ENCODE assay signal across 8 cellular contexts in the genomic region with DNA sequence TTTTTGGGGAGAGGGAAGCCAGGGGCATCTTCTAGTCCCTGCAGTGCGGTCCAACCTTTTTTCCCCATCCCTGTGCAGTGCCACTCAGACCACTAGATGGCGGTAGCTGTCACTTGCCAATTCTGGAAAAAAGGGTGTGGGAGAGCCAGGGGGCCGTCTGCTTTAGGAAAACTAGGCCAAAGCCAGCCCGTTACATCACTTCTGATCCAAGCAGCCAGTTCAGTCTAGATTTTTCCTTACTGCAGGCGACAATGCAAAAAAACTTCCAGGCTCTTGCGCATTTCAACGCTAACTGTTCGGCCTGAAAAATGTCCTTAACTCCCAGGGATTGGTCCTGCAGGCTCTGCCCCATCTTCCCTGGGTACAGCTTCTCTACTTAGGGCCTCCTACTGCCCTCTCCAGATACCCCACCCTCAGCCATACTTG.
DNase-seq lines count a peak whose midpoint lies in the region; ATAC-seq and TF ChIP-seq lines count a peak whose summit lies in the region.

No MANE protein-coding gene starts in this region.

- TF ChIP-seq CTCF in heart right ventricle (IDR thresholded peaks at IDR 0.05), result peak; percentile 79 to 95 (median 92)
- TF ChIP-seq CTCF in psoas muscle (IDR thresholded peaks at IDR 0.05), result peak; percentile 81

- H3K4me1 ChIP-seq in heart right ventricle (peaks cover 0 to 11% (median 0%) of the 10 kb centered on the region in 9 donors), psoas muscle (no peaks in the 10 kb centered on the region)

- H3K9me3 ChIP-seq in heart right ventricle (peaks cover 0 to 17% (median 0%) of the 10 kb centered on the region in 11 donors), psoas muscle (no peaks in the 10 kb centered on the region)

- H3K27me3 ChIP-seq in heart right ventricle, result peaks cover 0 to 8% (median 3%) of the 10 kb centered on the region in 7 donors
- H3K27me3 ChIP-seq in psoas muscle (ENCODE audit: insufficient read depth in 3 of 3, low read length in 2 of 3), result peaks cover 0 to 4% (median 2%) of the 10 kb centered on the region in 3 donors

- DNase-seq in Daoy (ENCODE audit: low read depth) (peak; percentile 59), HuH-7 (ENCODE audit: low spot score) (peak; percentile 26), SK-MEL-5 (ENCODE audit: low read depth, low spot score) (peak; percentile 78), amniotic epithelial cell (ENCODE audit: low read depth) (peak; percentile 55), heart right ventricle (peak; percentile 59 to 72), psoas muscle (peak; percentile 67 to 76)

- H3K4me3 ChIP-seq in heart right ventricle, result no peak overlapping the region
- H3K4me3 ChIP-seq in psoas muscle, result no peak overlapping the region

- ATAC-seq in heart right ventricle (peak; percentile 84 to 93 (median 92)), psoas muscle (peak; percentile 68 to 86 (median 78)), HG03432 (IDR thresholded peaks at IDR 0.05; ENCODE audit: unreplicated experiment) (no peak), GM18517 (IDR thresholded peaks at IDR 0.05; ENCODE audit: unreplicated experiment) (no peak)

- in situ Hi-C loops in SK-MEL-5 (cut with HindIII; ENCODE audit: low pct_unique_long_range_greater_than_20kb, low sequenced_read_pairs), result no loop called here

- WGBS in heart right ventricle, 2 donors, result 33 to 34% methylated on average over 8 of the region's 8 CpGs
- 24 to 37% (median 29%) methylated on average over 8 of the region's 8 CpGs for WGBS in psoas muscle, 3 donors

- H3K27ac ChIP-seq in heart right ventricle (peak overlapping the region in 1 of 10 donors; percentile 33), psoas muscle (no peak overlapping the region)

- H3K36me3 ChIP-seq in heart right ventricle (no peaks in the 10 kb centered on the region), psoas muscle (ENCODE audit: insufficient read depth in 1 of 2, low read depth in 1 of 2) (no peaks in the 10 kb centered on the region)

- intact Hi-C loops in heart right ventricle (cut with DNase I) (loop anchor here in 9 of 10 donors (1.0 to 10.0 kb wide), 6 partner anchors 250 to 374 kb away; partner anchors contain the start of gene GNAO1 (in 4 of the 9)), psoas muscle (cut with DNase I) (loop anchor here (2.0 kb wide), 2 partner anchors 374 to 376 kb away; no protein-coding TSS in a partner anchor)

Comparison
In these comparisons a context has a peak if more than half of its experiments do, and no peak if none do; other contexts are left out.
1. DNase-seq: peak in every context shown above with its lines; median percentile 78 in SK-MEL-5; 72 in psoas muscle; 66 in heart right ventricle; 59 in Daoy; 55 in amniotic epithelial cell; 26 in HuH-7.
2. ATAC-seq: peak in heart right ventricle (8 of 8) and psoas muscle (4 of 4); none in HG03432 (single experiment) and GM18517 (single experiment).